11 cellular contexts compared by ENCODE assay signal in the genomic region with DNA sequence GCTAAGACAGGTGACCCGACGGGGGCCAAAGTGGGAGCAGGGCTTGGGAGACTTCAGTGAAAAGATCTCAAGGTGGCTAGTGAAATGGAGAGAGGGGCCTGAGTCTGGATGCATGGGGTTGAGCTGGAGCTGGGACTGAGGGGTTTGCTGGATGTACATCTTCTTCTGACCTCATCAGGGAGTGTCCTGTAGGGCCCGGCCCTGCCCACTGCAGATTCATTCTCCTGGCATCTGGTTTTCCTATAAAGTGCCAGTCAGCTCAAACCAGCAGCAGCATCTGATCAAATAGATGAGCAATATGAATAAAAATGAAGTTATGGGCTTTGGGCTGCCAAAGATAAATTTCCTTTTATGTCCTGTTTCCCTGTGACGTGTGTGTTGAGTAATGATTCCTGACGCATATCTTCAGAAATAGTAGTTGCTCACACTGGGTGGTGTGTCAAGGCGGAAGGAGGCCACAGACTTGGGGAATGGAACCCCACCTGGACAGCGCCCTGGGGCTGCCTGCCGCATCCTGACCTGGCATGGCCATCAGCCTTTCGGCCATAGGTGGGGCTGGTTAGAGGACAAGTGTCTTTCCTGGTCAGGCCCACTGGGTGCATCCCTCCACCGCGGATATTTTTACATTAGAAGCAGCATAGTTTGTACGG.
DNase-seq lines count a peak whose midpoint lies in the region; ATAC-seq and FAIRE-seq lines count a peak whose summit lies in the region.
"Had no signal": no experiment of that assay in that cellular context is flagged by ENCODE, and none has a peak within 500 bp of the region (broad histone marks: within the 10 kb centered on the region; RNA-seq: fewer than 3 reads in every experiment).

No MANE protein-coding gene starts in this region.

- WGBS in esophagus, 2 donors = 62 to 72% methylated on average over 12 of the region's 12 CpGs

- H3K4me1 ChIP-seq in esophagus (ENCODE audit: control insufficient read depth in 2 of 2, insufficient read depth in 2 of 2, low read length in 1 of 2) = peaks cover 3 to 11% of the 10 kb centered on the region in 2 donors
- H3K4me1 ChIP-seq: gastrocnemius medialis had no signal

- H3K27me3 ChIP-seq in esophagus (ENCODE audit: control insufficient read depth in 1 of 2, insufficient read depth in 2 of 2, low read length in 2 of 2) = no peaks in the 10 kb centered on the region
- H3K27me3 ChIP-seq: gastrocnemius medialis had no signal

- peak overlapping the region; percentile 89 to 97 for H3K27ac ChIP-seq in esophagus (ENCODE audit: low read depth in 2 of 2, low read length in 1 of 2)
- H3K27ac ChIP-seq: gastrocnemius medialis had no signal

- peak; percentile 97 for DNase-seq in GM04503 (ENCODE audit: low read depth)
- DNase-seq in RCC 7860 (ENCODE audit: low spot score) = peak; percentile 59
- DNase-seq in putamen (ENCODE audit: low spot score) = peak; percentile 35
- DNase-seq in NCI-H187 treated with DMSO at 0.1 percent for 48 hours (lab: John Stamatoyannopoulos, UW) = no peak
- DNase-seq in HT-29 (ENCODE audit: low spot score) = no peak
- DNase-seq: gastrocnemius medialis; stimulated activated naive CD8-positive, alpha-beta T cell treated with anti-CD3 and anti-CD28 coated beads, Interleukin-15, Interleukin-2, amounts not matched to agents 100 U/mL and 50 U/mL, for 24 hours had no signal

- ATAC-seq in HG03196 (IDR thresholded peaks at IDR 0.05; ENCODE audit: unreplicated experiment) (no peak), GM21526 (IDR thresholded peaks at IDR 0.05; ENCODE audit: low FRiP score, unreplicated experiment) (no peak)
- ATAC-seq: gastrocnemius medialis; stimulated activated naive CD8-positive, alpha-beta T cell treated with anti-CD3 and anti-CD28 coated beads, Interleukin-15, Interleukin-2, amounts not matched to agents 100 U/mL and 50 U/mL, for 24 hours; WTC11 had no signal

- H3K4me3 ChIP-seq in esophagus (ENCODE audit: low read depth in 1 of 2, low read length in 2 of 2) = no peak overlapping the region
- H3K4me3 ChIP-seq: gastrocnemius medialis had no signal

- no peak for FAIRE-seq in RCC 7860 (lab: Jason Lieb, UNC)

- H3K36me3 ChIP-seq in esophagus (ENCODE audit: control insufficient read depth in 2 of 2, insufficient read depth in 2 of 2, low read length in 1 of 2) = no peaks in the 10 kb centered on the region
- H3K36me3 ChIP-seq: gastrocnemius medialis had no signal

- H3K9me3 ChIP-seq in esophagus (ENCODE audit: control insufficient read depth in 2 of 2, insufficient read depth in 1 of 2, low read depth in 1 of 2, low read length in 1 of 2) = no peaks in the 10 kb centered on the region
- H3K9me3 ChIP-seq: gastrocnemius medialis had no signal

Comparison
In these comparisons a context has a peak if more than half of its experiments do, and no peak if none do; other contexts are left out.
1. DNase-seq: peak in GM04503 (single experiment), RCC 7860 (single experiment) and putamen (single experiment); none in NCI-H187 treated with DMSO at 0.1 percent for 48 hours (single experiment) and HT-29 (single experiment).